In genomic region chr3:43699864-43700263, GRCh38 we compare ENCODE assay signal across 9 cellular contexts. TPM values are rescaled to one million over a fixed set of nuclear protein-coding genes. Genes with fewer than 3 reads are reported as not detected.
DNase-seq lines count a peak whose midpoint lies in the region; ATAC-seq, FAIRE-seq and TF ChIP-seq lines count a peak whose summit lies in the region.
"Had no signal": no experiment of that assay in that cellular context is flagged by ENCODE, and none has a peak within 500 bp of the region (broad histone marks: within the 10 kb centered on the region; RNA-seq: fewer than 3 reads in every experiment).

No MANE protein-coding gene starts in this region.

- no peaks in the 10 kb centered on the region for H3K9me3 ChIP-seq in spleen

- no peak overlapping the region for H3K18ac ChIP-seq in mesendoderm (ENCODE audit: low read length)

- DNase-seq in HFF-Myc (ENCODE audit: extremely low read depth, low read depth) (peak; percentile 11), RCC 7860 (ENCODE audit: low spot score) (peak; percentile 29), mesendoderm (peak; percentile 44), H4 (ENCODE audit: low spot score) (no peak), spleen (no peak)
- DNase-seq in activated CD8-positive, alpha-beta memory T cell treated with anti-CD3 and anti-CD28 coated beads, Interleukin-2, amount 50 U/mL, for 48 hours: no peak

- H3K79me2 ChIP-seq in mesendoderm (ENCODE audit: control insufficient read depth, insufficient read depth, low read length): peaks cover 1% of the 10 kb centered on the region

- H2AK5ac ChIP-seq in mesendoderm (ENCODE audit: low read length): no peak overlapping the region

- ATAC-seq in GM18858 (IDR thresholded peaks at IDR 0.05; ENCODE audit: unreplicated experiment) (peak; percentile 67), HG03520 (IDR thresholded peaks at IDR 0.05; ENCODE audit: unreplicated experiment) (no peak)

- H3K4me3 ChIP-seq in HFF-Myc (replicated peaks; ENCODE audit: low read depth, low read length) (no peak overlapping the region), mesendoderm (ENCODE audit: low read length) (no peak overlapping the region), spleen (no peak overlapping the region)

- TF ChIP-seq POLR2A in spleen (IDR thresholded peaks at IDR 0.05): no peak

- intact Hi-C loops in spleen (cut with DNase I; ENCODE audit: low total_unique reads): no loop called here

- no peaks in the 10 kb centered on the region for H3K36me3 ChIP-seq in mesendoderm (ENCODE audit: control insufficient read depth, insufficient read depth, low read length)
- peaks cover 0 to 54% (median 7%) of the 10 kb centered on the region in 6 donors for H3K36me3 ChIP-seq in spleen

- H3K79me1 ChIP-seq in mesendoderm (ENCODE audit: low read length): no peaks in the 10 kb centered on the region

- H4K8ac ChIP-seq in mesendoderm (ENCODE audit: low read depth, low read length): no peak overlapping the region

- FAIRE-seq in RCC 7860 (lab: Jason Lieb, UNC): no peak
- FAIRE-seq: islet of Langerhans had no signal

- H3K4me1 ChIP-seq in mesendoderm (ENCODE audit: control insufficient read depth, low read depth, low read length): no peaks in the 10 kb centered on the region
- peaks cover 0 to 33% (median 0%) of the 10 kb centered on the region in 6 donors for H3K4me1 ChIP-seq in spleen

- no peak overlapping the region for H2BK15ac ChIP-seq in mesendoderm (replicated peaks; ENCODE audit: low read depth)

- H3K56ac ChIP-seq in mesendoderm (ENCODE audit: low read length): no peak overlapping the region

- H4K5ac ChIP-seq in mesendoderm (ENCODE audit: low read length): no peak overlapping the region

- no peak overlapping the region for H2BK120ac ChIP-seq in mesendoderm (ENCODE audit: low read depth, low read length)

- H3K9ac ChIP-seq in mesendoderm (ENCODE audit: low read length): no peak overlapping the region

- H3K23ac ChIP-seq in mesendoderm (ENCODE audit: low read length): no peak overlapping the region

- TF ChIP-seq CTCF in HFF-Myc (IDR thresholded peaks at IDR 0.05; ENCODE audit: low read depth, low read length, missing control alignments): peak; percentile 29
- peak in 1 of 11 experiments; percentile 16 for TF ChIP-seq CTCF in spleen (IDR thresholded peaks at IDR 0.05 in 8 of 11, conservative IDR thresholded peaks at IDR 0.05 in 3 of 11)

- H2BK5ac ChIP-seq in mesendoderm (ENCODE audit: low read length): no peak overlapping the region

- no peak overlapping the region for H3K4me2 ChIP-seq in mesendoderm (ENCODE audit: low read length)

- H3K27me3 ChIP-seq in mesendoderm (ENCODE audit: insufficient read depth, low read length, poor library complexity) (no peaks in the 10 kb centered on the region), spleen (replicated peaks in 1 of 7) (no peaks in the 10 kb centered on the region)

- no CpG with 5 or more reads among the region's 1 CpG for WGBS in mesendoderm (ENCODE audit: extremely low coverage, insufficient coverage, low lambda C conversion rate)
- WGBS in spleen, 5 donors: 46 to 79% (median 70%) methylated on average over 1 of the region's 1 CpG

- no peak overlapping the region for H3K4ac ChIP-seq in mesendoderm (ENCODE audit: low read depth, low read length)

- H3K27ac ChIP-seq in mesendoderm (ENCODE audit: low read depth, low read length) (no peak overlapping the region), spleen (no peak overlapping the region)

RNA-seq across cellular contexts. Expression of gene ABHD5, which starts 9.1 kb away (rescaled TPM):
- 16.9 TPM for polyA plus RNA-seq in mesendoderm (2013, experiment 1 of 2)
- 16.2 TPM for polyA plus RNA-seq in mesendoderm (2013, experiment 2 of 2)
- total RNA-seq in H4 (2014; rRNA removed; shearing (Covaris generic)): 10.8 and 18.4 TPM in 2 replicates
- 10 to 100 TPM; 14.4 to 44.8 (median 26.2) TPM for total RNA-seq in spleen
- 1 to 10 TPM; 2.6 to 6.0 (median 4.2) TPM for polyA plus RNA-seq in spleen

Comparison
In these comparisons a context has a peak if more than half of its experiments do, and no peak if none do; other contexts are left out.
1. DNase-seq: peak in HFF-Myc (single experiment), RCC 7860 (single experiment) and mesendoderm (single experiment); none in H4 (single experiment), spleen (single experiment) and activated CD8-positive, alpha-beta memory T cell treated with anti-CD3 and anti-CD28 coated beads, Interleukin-2, amount 50 U/mL, for 48 hours (single experiment).